Comparison of ENCODE assay signal across 8 cellular contexts in genomic region chr7:5477723-5478531, GRCh38. TPM values are rescaled to one million over a fixed set of nuclear protein-coding genes. Genes with fewer than 3 reads are reported as not detected.
A peak's percentile ranks its signal among the peaks of the same experiment; 100 is the strongest.
DNase-seq lines count a peak whose midpoint lies in the region; ATAC-seq and TF ChIP-seq lines count a peak whose summit lies in the region.

No MANE protein-coding gene starts in this region.

- CTCF ChIA-PET in CD8-positive, alpha-beta memory T cell (lab: Charles Lee) = interaction anchor here (1.0 kb wide), 1 partner anchor 17 kb away, joined by 3 read pairs; no protein-coding TSS in a partner anchor

- TF ChIP-seq POLR2A in tibial nerve (IDR thresholded peaks at IDR 0.05) = no peak

- no peak for TF ChIP-seq EP300 in tibial nerve (IDR thresholded peaks at IDR 0.05)

- H3K4me3 ChIP-seq in ascending aorta = peak overlapping the region; percentile 43 to 60
- H3K4me3 ChIP-seq in tibial nerve = peak overlapping the region in 3 of 4 donors; percentile 15 to 36 (median 26)
- H3K4me3 ChIP-seq in CD8-positive, alpha-beta memory T cell (ENCODE audit: low read length) = no peak overlapping the region

- no peaks in the 10 kb centered on the region for H3K9me3 ChIP-seq in ascending aorta
- H3K9me3 ChIP-seq in tibial nerve = peaks cover 0 to 3% (median 0%) of the 10 kb centered on the region in 4 donors
- no peaks in the 10 kb centered on the region for H3K9me3 ChIP-seq in CD8-positive, alpha-beta memory T cell (ENCODE audit: low read length)

- peak; percentile 67 for ATAC-seq in HG03432 (IDR thresholded peaks at IDR 0.05; ENCODE audit: unreplicated experiment)
- ATAC-seq in left colon = peak; percentile 73
- ATAC-seq in HG02970 (IDR thresholded peaks at IDR 0.05; ENCODE audit: low FRiP score, unreplicated experiment) = no peak

- H3K27ac Mint-ChIP-seq in CD8-positive, alpha-beta memory T cell = peak overlapping the region in 1 of 8 donors; percentile 68

- H3K4me1 Mint-ChIP-seq in CD8-positive, alpha-beta memory T cell = peaks cover 0 to 2% (median 0%) of the 10 kb centered on the region in 3 donors

- POLR2A ChIA-PET in CD8-positive, alpha-beta memory T cell (lab: Charles Lee) = no interaction called here

- H3K4me1 ChIP-seq in ascending aorta = peaks cover 0 to 12% of the 10 kb centered on the region in 2 donors
- H3K4me1 ChIP-seq in tibial nerve = peaks cover 0 to 16% (median 8%) of the 10 kb centered on the region in 4 donors
- no peaks in the 10 kb centered on the region for H3K4me1 ChIP-seq in CD8-positive, alpha-beta memory T cell (ENCODE audit: insufficient read depth, low read length)

- TF ChIP-seq CTCF in ascending aorta (IDR thresholded peaks at IDR 0.05) = peak in 2 of 3 experiments; percentile 21 to 40
- TF ChIP-seq CTCF in tibial nerve (IDR thresholded peaks at IDR 0.05) = peak in 2 of 5 experiments; percentile 14 to 20

- H3K27ac ChIP-seq in ascending aorta (peak overlapping the region in 1 of 2 donors; percentile 52), tibial nerve (peak overlapping the region in 3 of 4 donors; percentile 15 to 56 (median 28))
- H3K27ac ChIP-seq in CD8-positive, alpha-beta memory T cell (ENCODE audit: low read depth, low read length) = no peak overlapping the region

- H3K36me3 Mint-ChIP-seq in CD8-positive, alpha-beta memory T cell = peaks cover 0 to 5% (median 0%) of the 10 kb centered on the region in 3 donors

- WGBS in tibial nerve, 2 donors = 38 to 46% methylated on average over 26 of the region's 29 CpGs

- DNase-seq in DMS 273 treated with DMSO at 0.1 percent for 48 hours (lab: John Stamatoyannopoulos, UW) (peak; percentile 96), ascending aorta (ENCODE audit: low spot score in 2 of 2) (no peak), left colon (peak in 1 of 2 donors; percentile 38), tibial nerve (ENCODE audit: low spot score in 2 of 2) (no peak), NK-92 (lab: John Stamatoyannopoulos, UW; ENCODE audit: unreplicated experiment) (no peak)
- no peak for DNase-seq in CD8-positive, alpha-beta memory T cell

- H3K27me3 ChIP-seq in ascending aorta (no peaks in the 10 kb centered on the region), tibial nerve (no peaks in the 10 kb centered on the region)
- H3K27me3 ChIP-seq in CD8-positive, alpha-beta memory T cell (ENCODE audit: insufficient read depth, low read length, poor library complexity, severe bottlenecking) = no peaks in the 10 kb centered on the region

- H3K9me3 Mint-ChIP-seq in CD8-positive, alpha-beta memory T cell = no peaks in the 10 kb centered on the region

- intact Hi-C loops in ascending aorta (cut with DNase I) (no loop called here), left colon (cut with DNase I, micrococcal nuclease) (no loop called here)

- H3K36me3 ChIP-seq in ascending aorta = no peaks in the 10 kb centered on the region
- H3K36me3 ChIP-seq in tibial nerve = peaks cover 0 to 15% (median 0%) of the 10 kb centered on the region in 3 donors
- no peaks in the 10 kb centered on the region for H3K36me3 ChIP-seq in CD8-positive, alpha-beta memory T cell (ENCODE audit: insufficient read depth, low read length)

- H3K4me3 Mint-ChIP-seq in CD8-positive, alpha-beta memory T cell = no peak overlapping the region

- H3K27me3 Mint-ChIP-seq in CD8-positive, alpha-beta memory T cell = no peaks in the 10 kb centered on the region

RNA-seq across cellular contexts. Expression of gene FBXL18, which starts 35.7 kb away (rescaled TPM):
- total RNA-seq in ascending aorta (31.7 TPM), left colon (1 to 10 TPM; 7.6 to 8.9 TPM), tibial nerve (10 to 100 TPM in 1 of 4 donors, 1 to 10 TPM in 3; 7.0 to 10.5 (median 8.2) TPM)
- 10 to 100 TPM; 16.3 to 16.9 TPM for total RNA-seq in CD8-positive, alpha-beta memory T cell
- 3.0 TPM for polyA plus RNA-seq in CD8-positive, alpha-beta memory T cell

RNA-seq across cellular contexts. Expression of gene ACTB, which starts 52.5 kb away (rescaled TPM):
- total RNA-seq in ascending aorta (9,307 TPM), left colon (1,000 to 10,000 TPM; 5,232 to 5,467 TPM), tibial nerve (1,000 to 10,000 TPM; 2,341 to 3,557 (median 2,894) TPM)
- total RNA-seq in CD8-positive, alpha-beta memory T cell = 1,000 to 10,000 TPM; 7,281 to 7,320 TPM
- polyA plus RNA-seq in CD8-positive, alpha-beta memory T cell = 15,398 TPM

RNA-seq across cellular contexts. Expression of gene TNRC18, which starts 54.3 kb away (rescaled TPM):
- total RNA-seq in ascending aorta (240 TPM), left colon (100 to 1,000 TPM in 1 of 2 donors, 10 to 100 TPM in 1; 94.1 to 103 TPM), tibial nerve (100 to 1,000 TPM in 3 of 4 donors, 10 to 100 TPM in 1; 76.9 to 241 (median 147) TPM)
- 10 to 100 TPM; 44.7 to 47.4 TPM for total RNA-seq in CD8-positive, alpha-beta memory T cell
- polyA plus RNA-seq in CD8-positive, alpha-beta memory T cell = 2.1 TPM
